1 cellular context compared by ENCODE assay signal in genomic region chr5:34487956-34488355, GRCh38.
TF ChIP-seq lines count a peak whose summit lies in the region.

No MANE protein-coding gene starts in this region.

TF ChIP-seq in HepG2, 621 proteins besides CTCF, POLR2A, EP300 and RAD21:
- no peak for TF ChIP-seq KIAA2018 (CRISPR knock-in tag; IDR thresholded peaks at IDR 0.05; ENCODE audit: borderline replicate concordance)
- TF ChIP-seq ZNF10 (CRISPR knock-in tag; IDR thresholded peaks at IDR 0.05; ENCODE audit: borderline replicate concordance, low read depth), result no peak
- TF ChIP-seq ZBTB25 (CRISPR knock-in tag; IDR thresholded peaks at IDR 0.05), result no peak
- TF ChIP-seq ISX (CRISPR knock-in tag; conservative IDR thresholded peaks at IDR 0.05), result no peak
- no peak for TF ChIP-seq HNRNPK (IDR thresholded peaks at IDR 0.05; ENCODE audit: low read depth, low read length, poor library complexity, severe bottlenecking)
- TF ChIP-seq CREB3 (CRISPR knock-in tag; IDR thresholded peaks at IDR 0.05), result 0 out of 2 replicates have a peak, but pooled peaks have one; percentile 39
TF ChIP-seq in HepG2: peak in this region for 1.
